ENCODE assay signal across 21 cellular contexts in genomic region chr2:167637726-167638125, GRCh38.
DNase-seq lines count a peak whose midpoint lies in the region; ATAC-seq and TF ChIP-seq lines count a peak whose summit lies in the region.
"Had no signal": no experiment of that assay in that cellular context is flagged by ENCODE, and none has a peak within 500 bp of the region (broad histone marks: within the 10 kb centered on the region; RNA-seq: fewer than 3 reads in every experiment).

No MANE protein-coding gene starts in this region.

- no peak for TF ChIP-seq CTCF in epithelial cell of esophagus (IDR thresholded peaks at IDR 0.05; ENCODE audit: insufficient read depth, low read depth, low read length, missing control alignments)

- H4K12ac ChIP-seq in trophoblast cell (ENCODE audit: low read depth, low read length), result no peak overlapping the region

- no peaks in the 10 kb centered on the region for H3K36me3 ChIP-seq in trophoblast cell (ENCODE audit: control insufficient read depth in 1 of 2, insufficient read depth in 2 of 2, low read length in 2 of 2)

- no peaks in the 10 kb centered on the region for H3K79me1 ChIP-seq in trophoblast cell (ENCODE audit: low read length)

- no peaks in the 10 kb centered on the region for H3K9me3 ChIP-seq in trophoblast cell (ENCODE audit: insufficient read depth, low read depth, low read length)

- H3K14ac ChIP-seq in trophoblast cell (ENCODE audit: low read length), result no peak overlapping the region

- no peak overlapping the region for H3K4me2 ChIP-seq in trophoblast cell (ENCODE audit: low read length)

- no peaks in the 10 kb centered on the region for H3K27me3 ChIP-seq in trophoblast cell (ENCODE audit: insufficient read depth, low read length)

- DNase-seq in DMS153 treated with DMSO at 0.1 percent for 48 hours (lab: John Stamatoyannopoulos, UW; ENCODE audit: unreplicated experiment) (peak; percentile 14), NCI-H1930 (lab: John Stamatoyannopoulos, UW) (peak; percentile 8 to 10), epithelial cell of esophagus (ENCODE audit: low read depth) (peak; percentile 4), renal cortical epithelial cell (ENCODE audit: low read depth) (peak; percentile 24), trophoblast cell (no peak), NCI-H82 treated with DMSO at 0.1 percent for 48 hours (lab: John Stamatoyannopoulos, UW; ENCODE audit: unreplicated experiment) (no peak)
- DNase-seq: Calu3, GM23248, H7, Kasumi-1, MV-4-11, NCI-H1105 treated with DMSO at 0.1 percent for 48 hours, NCI-H146, NCI-H2029 treated with DMSO at 0.1 percent for 48 hours, NCI-H2227 treated with DMSO at 0.1 percent for 48 hours, NCI-H526 treated with DMSO at 0.1 percent for 48 hours, SHP77 had no signal

- H3K18ac ChIP-seq in trophoblast cell (ENCODE audit: low read length), result no peak overlapping the region

- no peak overlapping the region for H3K27ac ChIP-seq in trophoblast cell (ENCODE audit: low read depth, low read length)
- H3K27ac ChIP-seq: GM23248, RWPE1 had no signal

- H2AK5ac ChIP-seq in trophoblast cell (ENCODE audit: low read length), result no peak overlapping the region

- H2AFZ ChIP-seq in trophoblast cell (ENCODE audit: insufficient read depth, low read length, poor library complexity), result no peak overlapping the region
- H2AFZ ChIP-seq: GM23248 had no signal

- no peak overlapping the region for H4K91ac ChIP-seq in trophoblast cell (ENCODE audit: low read depth, low read length)

- no peak overlapping the region for H3K9ac ChIP-seq in trophoblast cell (ENCODE audit: low read length)
- H3K9ac ChIP-seq: GM23248 had no signal

- H4K8ac ChIP-seq in trophoblast cell (ENCODE audit: low read depth, low read length), result no peak overlapping the region

- no peak overlapping the region for H3K23ac ChIP-seq in trophoblast cell (ENCODE audit: low read length)

- no peak overlapping the region for H3K4ac ChIP-seq in trophoblast cell (ENCODE audit: low read depth, low read length)

- no peaks in the 10 kb centered on the region for H3K4me1 ChIP-seq in trophoblast cell (ENCODE audit: control insufficient read depth in 1 of 2, insufficient read depth in 2 of 2, low read length in 2 of 2)

- H3K4me3 ChIP-seq in epithelial cell of esophagus (ENCODE audit: low read length), result no peak overlapping the region
- H3K4me3 ChIP-seq in trophoblast cell (ENCODE audit: low read depth, low read length), result no peak overlapping the region
- H3K4me3 ChIP-seq: GM23248, K562 had no signal

- no peak for ATAC-seq in HG03280 (IDR thresholded peaks at IDR 0.05; ENCODE audit: unreplicated experiment)
- ATAC-seq: K562, Panc1 had no signal

- H2BK120ac ChIP-seq in trophoblast cell (ENCODE audit: insufficient read depth, low read length, poor library complexity), result no peak overlapping the region

- no peaks in the 10 kb centered on the region for H3K79me2 ChIP-seq in trophoblast cell (ENCODE audit: control insufficient read depth, insufficient read depth, low read length, poor library complexity)

- no peak overlapping the region for H2BK5ac ChIP-seq in trophoblast cell (ENCODE audit: low read depth, low read length, poor library complexity)

- H2BK12ac ChIP-seq in trophoblast cell (ENCODE audit: low read length), result no peak overlapping the region

Comparison
In these comparisons a context has a peak if more than half of its experiments do, and no peak if none do; other contexts are left out.
1. DNase-seq: peak in DMS153 treated with DMSO at 0.1 percent for 48 hours (single experiment), NCI-H1930 (2 of 2), epithelial cell of esophagus (single experiment) and renal cortical epithelial cell (single experiment); none in trophoblast cell (0 of 2) and NCI-H82 treated with DMSO at 0.1 percent for 48 hours (single experiment).